12 cellular contexts compared by ENCODE assay signal in the genomic region with DNA sequence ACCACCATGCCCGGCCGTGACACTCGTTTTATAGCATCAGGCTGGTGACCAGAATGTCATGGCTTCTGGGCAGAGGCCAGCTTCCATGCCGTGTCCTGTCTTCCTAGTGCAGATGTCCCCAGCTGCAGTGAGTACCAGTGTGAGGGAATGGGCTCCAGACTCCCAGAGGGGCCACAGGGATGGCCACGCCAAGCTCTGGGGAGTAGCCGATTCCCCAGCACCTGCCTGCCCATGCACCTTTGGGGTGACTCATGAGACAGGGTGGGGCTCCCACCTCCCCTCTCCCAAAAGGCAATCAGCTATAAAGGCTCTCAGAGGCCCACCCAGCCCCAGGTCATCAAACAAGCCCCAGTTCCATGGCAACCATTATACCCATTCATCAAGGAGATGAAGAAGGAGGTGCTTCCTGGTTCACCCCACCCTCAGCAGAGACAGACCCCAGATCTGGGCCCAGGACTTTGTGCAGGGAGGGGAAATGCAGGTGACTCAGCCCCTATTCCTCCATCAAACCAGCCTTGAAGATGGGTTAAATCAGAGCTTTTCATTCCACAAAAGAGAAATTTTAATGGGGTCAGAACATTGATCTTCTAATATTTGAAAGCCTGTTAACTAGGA. TPM values are rescaled to one million over a fixed set of nuclear protein-coding genes. Genes with fewer than 3 reads are reported as not detected.
DNase-seq lines count a peak whose midpoint lies in the region; ATAC-seq and TF ChIP-seq lines count a peak whose summit lies in the region.
"Not testable (repeated sequence)": the region's sequence is repeated elsewhere in the genome, so short reads cannot be mapped to it uniquely, and the experiment has no call there.
"Had no signal": no experiment of that assay in that cellular context is flagged by ENCODE, and none has a peak within 500 bp of the region (broad histone marks: within the 10 kb centered on the region; RNA-seq: fewer than 3 reads in every experiment).

A gene with protein sequence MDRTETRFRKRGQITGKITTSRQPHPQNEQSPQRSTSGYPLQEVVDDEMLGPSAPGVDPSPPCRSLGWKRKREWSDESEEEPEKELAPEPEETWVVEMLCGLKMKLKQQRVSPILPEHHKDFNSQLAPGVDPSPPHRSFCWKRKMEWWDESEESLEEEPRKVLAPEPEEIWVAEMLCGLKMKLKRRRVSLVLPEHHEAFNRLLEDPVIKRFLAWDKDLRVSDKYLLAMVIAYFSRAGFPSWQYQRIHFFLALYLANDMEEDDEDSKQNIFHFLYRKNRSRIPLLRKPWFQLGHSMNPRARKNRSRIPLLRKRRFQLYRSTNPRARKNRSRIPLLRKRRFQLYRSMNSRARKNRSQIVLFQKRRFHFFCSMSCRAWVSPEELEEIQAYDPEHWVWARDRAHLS (plus strand): TSS at position 419 of the 615 bp plus-strand sequence. CDS start 2,030 bp downstream, outside the sequence.

- not testable (repeated sequence) for H3K27me3 ChIP-seq in upper lobe of right lung

- not testable (repeated sequence) for DNase-seq in WTC11 (ENCODE audit: low spot score); Right ventricle myocardium inferior (ENCODE audit: missing footprints); left ventricle myocardium superior; left lobe of liver (ENCODE audit: low spot score); sciatic nerve (ENCODE audit: low spot score); upper lobe of right lung

- H3K4me3 Mint-ChIP-seq in WTC11 = not testable (repeated sequence)

- H3K27me3 Mint-ChIP-seq in WTC11 (ENCODE audit: low read depth) = not testable (repeated sequence)

- not testable (repeated sequence) for TF ChIP-seq CTCF in WTC11 (IDR thresholded peaks at IDR 0.05); upper lobe of right lung (IDR thresholded peaks at IDR 0.05)

- not testable (repeated sequence) for H3K9me3 Mint-ChIP-seq in WTC11

- H3K27ac ChIP-seq in upper lobe of right lung = not testable (repeated sequence)

- not testable (repeated sequence) for H3K4me1 ChIP-seq in upper lobe of right lung

- POLR2A ChIA-PET in WTC11 (lab: Charles Lee) = not testable (repeated sequence)

- not testable (repeated sequence) for H3K9me3 ChIP-seq in upper lobe of right lung

- not testable (repeated sequence) for H3K27ac Mint-ChIP-seq in WTC11

- not testable (repeated sequence) for H3K4me1 Mint-ChIP-seq in WTC11

- not testable (repeated sequence) for H3K36me3 ChIP-seq in upper lobe of right lung

- H3K4me3 ChIP-seq in upper lobe of right lung = not testable (repeated sequence)

- CTCF ChIA-PET in WTC11 (lab: Charles Lee) = not testable (repeated sequence)

- intact Hi-C loops in Right ventricle myocardium inferior (cut with DNase I); left ventricle myocardium superior (cut with micrococcal nuclease); sciatic nerve (cut with DNase I); upper lobe of right lung (cut with DNase I): not testable (repeated sequence)

- H3K36me3 Mint-ChIP-seq in WTC11 = not testable (repeated sequence)

- peak; percentile 30 for ATAC-seq in WTC11
- peak; percentile 47 for ATAC-seq in esophagus mucosa
- peak; percentile 37 for ATAC-seq in Right ventricle myocardium inferior
- ATAC-seq in left ventricle myocardium superior = peak; percentile 35
- peak; percentile 33 for ATAC-seq in left lobe of liver
- ATAC-seq in sciatic nerve = peak; percentile 56
- ATAC-seq in upper lobe of right lung = peak; percentile 50

RNA-seq across cellular contexts. Expression of the gene that starts here (rescaled TPM):
- total RNA-seq in WTC11 (2021) (0.15 to 0.23 TPM in 2 of 3 replicates, not detected in the other), esophagus mucosa (not detected), Right ventricle myocardium inferior (not detected), left ventricle myocardium superior (not detected), left lobe of liver (not detected), sciatic nerve (0.31 TPM), upper lobe of right lung (not detected)
- total RNA-seq: CD8-positive, alpha-beta memory T cell; GM12878; GM23248; H1; H7 had no signal

Comparison
In these comparisons a context has a peak if more than half of its experiments do, and no peak if none do; other contexts are left out.
1. Peak in ATAC-seq in WTC11; RNA of the gene not detected or under 1 TPM.
2. Peak in ATAC-seq in esophagus mucosa; RNA of the gene not detected or under 1 TPM.
3. Peak in ATAC-seq in Right ventricle myocardium inferior; RNA of the gene not detected or under 1 TPM.
4. Peak in ATAC-seq in left ventricle myocardium superior; RNA of the gene not detected or under 1 TPM.
5. Peak in ATAC-seq in left lobe of liver; RNA of the gene not detected or under 1 TPM.
6. Peak in ATAC-seq in sciatic nerve; RNA of the gene not detected or under 1 TPM.
7. Peak in ATAC-seq in upper lobe of right lung; RNA of the gene not detected or under 1 TPM.